ENCODE assay signal across 1 cellular context in genomic region chr20:32112862-32113261, GRCh38.
TF ChIP-seq lines count a peak whose summit lies in the region.

No MANE protein-coding gene starts in this region.

TF ChIP-seq in K562, 482 proteins besides CTCF, POLR2A, EP300 and RAD21 (continued from another document):
- no peak for TF ChIP-seq FOXO4 (CRISPR knock-in tag; IDR thresholded peaks at IDR 0.05)
- TF ChIP-seq ZBTB7A (IDR thresholded peaks at IDR 0.05; ENCODE audit: borderline replicate concordance, control insufficient read depth, low read depth, low read length): peak; percentile 54; the same call in 1 of the 2 replicates
- no peak for TF ChIP-seq COPS2 (conservative IDR thresholded peaks at IDR 0.05)
- no peak for TF ChIP-seq MECOM (CRISPR knock-in tag; IDR thresholded peaks at IDR 0.05)
- peak; percentile 62 for TF ChIP-seq C11orf30 (IDR thresholded peaks at IDR 0.05; ENCODE audit: low read depth)
- TF ChIP-seq ZNF316 (IDR thresholded peaks at IDR 0.05): peak; percentile 70
- TF ChIP-seq ATF3 (IDR thresholded peaks at IDR 0.05): peak; percentile 74
- TF ChIP-seq ATF3 (CRISPR knock-in tag; conservative IDR thresholded peaks at IDR 0.05): no peak
- TF ChIP-seq CUX1 (CRISPR knock-in tag; IDR thresholded peaks at IDR 0.05): no peak
- peak; percentile 42; the same call in 1 of the 2 replicates for TF ChIP-seq ARID1B (IDR thresholded peaks at IDR 0.05)
- no peak for TF ChIP-seq KLF16 (IDR thresholded peaks at IDR 0.05)
- peak; percentile 85 for TF ChIP-seq JUND (IDR thresholded peaks at IDR 0.05; ENCODE audit: borderline replicate concordance, low read depth, low read length)
- peak; percentile 75; the same call in 2 of the 3 replicates for TF ChIP-seq JUND (tag; IDR thresholded peaks at IDR 0.05; ENCODE audit: borderline replicate concordance, low read depth, low read length)
- TF ChIP-seq FOS (IDR thresholded peaks at IDR 0.05; ENCODE audit: extremely low read depth, insufficient read length): peak; percentile 5
- TF ChIP-seq JUN (IDR thresholded peaks at IDR 0.05; ENCODE audit: borderline replicate concordance, low read depth, low read length): 0 out of 2 replicates have a peak, but pooled peaks have one; percentile 17
- no peak for TF ChIP-seq JUN (CRISPR knock-in tag; IDR thresholded peaks at IDR 0.05; ENCODE audit: borderline replicate concordance)
- TF ChIP-seq HMBOX1 (IDR thresholded peaks at IDR 0.05): peak; percentile 48; the same call in 1 of the 2 replicates
- TF ChIP-seq STAG1 (CRISPR knock-in tag; IDR thresholded peaks at IDR 0.05; ENCODE audit: borderline replicate concordance): no peak
- TF ChIP-seq MAFK (IDR thresholded peaks at IDR 0.05; ENCODE audit: low read length): peak; percentile 42
- TF ChIP-seq MXI1 (IDR thresholded peaks at IDR 0.05; ENCODE audit: low read depth, low read length): no peak
- TF ChIP-seq FIP1L1 (IDR thresholded peaks at IDR 0.05; ENCODE audit: low read depth, low read length, poor library complexity, severe bottlenecking): no peak
- peak; percentile 60; the same call in 1 of the 2 replicates for TF ChIP-seq SMARCE1 (IDR thresholded peaks at IDR 0.05)
- peak; percentile 34; the same call in 1 of the 2 replicates for TF ChIP-seq MAFG (tag; conservative IDR thresholded peaks at IDR 0.05)
- TF ChIP-seq SPI1 (IDR thresholded peaks at IDR 0.05; ENCODE audit: borderline replicate concordance, low read depth, low read length): peak; percentile 96
- TF ChIP-seq CCAR2 (IDR thresholded peaks at IDR 0.05; ENCODE audit: low read depth, low read length): no peak
- TF ChIP-seq NCOA6 (IDR thresholded peaks at IDR 0.05): no peak
- TF ChIP-seq ARHGAP35 (IDR thresholded peaks at IDR 0.05; ENCODE audit: partially characterized antibody): no peak
- TF ChIP-seq NCOR1 (IDR thresholded peaks at IDR 0.05): no peak
- TF ChIP-seq ZNF586 (CRISPR knock-in tag; conservative IDR thresholded peaks at IDR 0.05): no peak
- TF ChIP-seq EHMT2 (IDR thresholded peaks at IDR 0.05): 0 out of 2 replicates have a peak, but pooled peaks have one; percentile 35
- TF ChIP-seq MAFF (IDR thresholded peaks at IDR 0.05; ENCODE audit: low read length): peak; percentile 27; the same call in 1 of the 2 replicates
- peak; percentile 49; the same call in 1 of the 2 replicates for TF ChIP-seq SMARCA4 (IDR thresholded peaks at IDR 0.05)
- TF ChIP-seq ZNF511 (CRISPR knock-in tag; IDR thresholded peaks at IDR 0.05): no peak
- 0 out of 2 replicates have a peak, but pooled peaks have one; percentile 23 for TF ChIP-seq VEZF1 (CRISPR knock-in tag; IDR thresholded peaks at IDR 0.05)
- TF ChIP-seq GATA2 (CRISPR knock-in tag; IDR thresholded peaks at IDR 0.05): no peak
- peak; percentile 19; the same call in 1 of the 2 replicates for TF ChIP-seq POLR2AphosphoS5 (IDR thresholded peaks at IDR 0.05; ENCODE audit: control insufficient read depth, insufficient read depth, low read depth, low read length)
- no peak for TF ChIP-seq TRIM25 (IDR thresholded peaks at IDR 0.05; ENCODE audit: borderline replicate concordance)
